Comparison of ENCODE assay signal across 25 cellular contexts in the genomic region with DNA sequence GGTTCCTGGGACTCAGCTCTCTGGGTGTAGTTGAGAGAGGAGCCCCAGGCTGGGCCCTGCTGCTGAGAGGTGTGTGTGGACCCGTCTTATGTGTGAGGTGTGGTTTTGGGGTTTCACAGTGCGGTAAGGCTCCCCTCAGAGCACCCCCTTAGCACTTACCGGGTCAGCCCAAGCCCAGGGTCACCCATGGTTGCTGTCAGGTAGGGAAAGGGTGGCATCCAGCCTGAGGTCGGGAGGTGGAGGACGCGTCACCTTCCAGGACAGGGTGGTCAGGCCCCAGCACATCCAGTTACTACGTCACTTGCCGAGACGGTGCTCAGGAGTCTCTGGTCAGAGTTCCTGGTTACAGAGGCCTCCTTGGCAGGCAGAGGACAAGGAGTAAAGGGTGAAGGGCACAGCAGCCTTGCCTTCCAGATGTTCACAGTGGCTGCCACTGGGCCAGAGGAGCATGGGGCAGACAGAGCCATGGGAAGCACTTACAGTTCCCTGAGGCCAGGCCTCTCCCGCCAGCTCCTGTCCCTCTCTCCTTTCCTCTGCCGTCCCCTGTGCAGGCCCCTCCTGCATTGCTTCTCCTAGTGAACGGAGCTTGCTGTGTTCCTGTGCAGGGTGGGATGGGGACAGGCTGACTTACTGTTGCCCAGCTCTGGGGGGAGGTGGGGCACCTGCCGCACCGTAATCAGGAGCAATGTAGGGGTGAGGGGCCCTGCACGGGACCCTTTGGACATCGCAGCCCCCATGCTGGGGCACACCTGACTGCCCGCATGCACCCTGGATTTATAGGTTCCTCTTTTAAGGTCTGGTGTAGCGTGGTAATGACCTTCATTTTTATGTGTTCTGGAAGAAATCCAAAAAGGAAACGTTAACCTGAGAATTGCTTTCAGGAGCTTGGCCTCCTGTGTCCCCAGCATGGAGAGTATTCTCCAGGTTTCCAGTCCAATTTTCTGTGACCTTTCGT.
DNase-seq lines count a peak whose midpoint lies in the region; ATAC-seq, FAIRE-seq and TF ChIP-seq lines count a peak whose summit lies in the region.
"Had no signal": no experiment of that assay in that cellular context is flagged by ENCODE, and none has a peak within 500 bp of the region (broad histone marks: within the 10 kb centered on the region; RNA-seq: fewer than 3 reads in every experiment).

No MANE protein-coding gene starts in this region.

- no peak for FAIRE-seq in kidney (lab: Jason Lieb, UNC)
- FAIRE-seq in small intestine (lab: Jason Lieb, UNC): no peak
- FAIRE-seq: astrocyte, colon, D721Med had no signal

- H3K4me1 ChIP-seq in OCI-LY1 (ENCODE audit: insufficient read depth, low read length, severe bottlenecking) (peaks cover 53% of the 10 kb centered on the region), kidney (ENCODE audit: control insufficient read depth in 1 of 2, insufficient read depth in 1 of 2, low read depth in 1 of 2, low read length in 2 of 2) (peaks cover 0 to 21% of the 10 kb centered on the region in 2 donors), small intestine (ENCODE audit: control insufficient read depth in 2 of 2, insufficient read depth in 1 of 2, low read depth in 1 of 2, low read length in 1 of 2) (peaks cover 7 to 10% of the 10 kb centered on the region in 2 donors), mammary epithelial cell (ENCODE audit: insufficient read depth, low read length) (no peaks in the 10 kb centered on the region)
- H3K4me1 ChIP-seq: heart left ventricle had no signal

- no TSS peak for BruUV-seq in mammary epithelial cell (replicated peaks; lab: Mats Ljungman, UMichigan)

- H3K9me2 ChIP-seq in OCI-LY1 (ENCODE audit: low read depth, low read length): no peaks in the 10 kb centered on the region

- no peaks in the 10 kb centered on the region for H3K9me3 ChIP-seq in OCI-LY1 (ENCODE audit: low read length)
- H3K9me3 ChIP-seq in kidney (ENCODE audit: control insufficient read depth in 1 of 2, low read length in 2 of 2): no peaks in the 10 kb centered on the region
- H3K9me3 ChIP-seq in small intestine (ENCODE audit: control insufficient read depth, low read depth): no peaks in the 10 kb centered on the region
- H3K9me3 ChIP-seq in mammary epithelial cell (replicated peaks; ENCODE audit: insufficient read depth, low read length): no peaks in the 10 kb centered on the region
- H3K9me3 ChIP-seq: BLaER1 treated with 17β-estradiol and CSF1 and Interleukin-3, amounts not matched to agents 10 nM and 100 nM; heart left ventricle; MG63; prostate gland had no signal

- intact Hi-C loops in kidney (cut with DNase I): no loop called here
- intact Hi-C loops in lower leg skin (cut with DNase I; ENCODE audit: low total_unique reads): no loop called here
- intact Hi-C loops in mammary epithelial cell (cut with micrococcal nuclease): no loop called here

- H3K36me3 ChIP-seq in OCI-LY1 (ENCODE audit: insufficient read depth, low read length) (no peaks in the 10 kb centered on the region), kidney (ENCODE audit: control insufficient read depth in 1 of 2, insufficient read depth in 2 of 2, low read length in 2 of 2) (no peaks in the 10 kb centered on the region), small intestine (ENCODE audit: control insufficient read depth in 2 of 2, insufficient read depth in 2 of 2, low read length in 2 of 2) (peaks cover 0 to 2% of the 10 kb centered on the region in 2 donors), mammary epithelial cell (ENCODE audit: insufficient read depth, low read length) (no peaks in the 10 kb centered on the region)
- H3K36me3 ChIP-seq: MG63, prostate gland, WERI-Rb-1 had no signal

- H3K4me3 ChIP-seq in OCI-LY1 (ENCODE audit: low read depth, low read length, poor library complexity, severe bottlenecking) (no peak overlapping the region), kidney (ENCODE audit: low read length in 2 of 2) (no peak overlapping the region), small intestine (ENCODE audit: low read depth in 1 of 2, low read length in 2 of 2) (no peak overlapping the region), lower leg skin (ENCODE audit: low read depth, poor library complexity, severe bottlenecking) (no peak overlapping the region), mammary epithelial cell (replicated peaks in 1 of 3; ENCODE audit: insufficient read depth in 1 of 3, low read depth in 2 of 3, low read length in 3 of 3) (no peak overlapping the region)
- H3K4me3 ChIP-seq: BLaER1 treated with 17β-estradiol and CSF1 and Interleukin-3, amounts not matched to agents 10 nM and 100 nM; heart left ventricle; MG63; prostate gland had no signal

- no peak for ATAC-seq in GM21786 (IDR thresholded peaks at IDR 0.05; ENCODE audit: unreplicated experiment)
- ATAC-seq: HCT116, heart left ventricle had no signal

- CTCF ChIA-PET in mammary epithelial cell (lab: Charles Lee; ENCODE audit: low non-redundant PET): no interaction called here

- in situ Hi-C loops in mammary epithelial cell (cut with MboI; ENCODE audit: low sequenced_read_pairs in 2 of 2): no loop called here

- H4K20me1 ChIP-seq in OCI-LY1 (ENCODE audit: insufficient read depth, low read length) (no peaks in the 10 kb centered on the region), mammary epithelial cell (ENCODE audit: insufficient read depth, low read length) (no peaks in the 10 kb centered on the region)

- dilution Hi-C loops in mammary epithelial cell (cut with HindIII; ENCODE audit: low sequenced_read_pairs): loop anchor here (5.0 kb wide), 1 partner anchor 41 kb away; no protein-coding TSS in a partner anchor

- H3K27me3 ChIP-seq in OCI-LY1 (ENCODE audit: insufficient read depth, low read length) (no peaks in the 10 kb centered on the region), small intestine (ENCODE audit: control insufficient read depth in 2 of 2, insufficient read depth in 2 of 2, low read length in 2 of 2) (no peaks in the 10 kb centered on the region), mammary epithelial cell (ENCODE audit: insufficient read depth, low read length) (no peaks in the 10 kb centered on the region)
- H3K27me3 ChIP-seq: BLaER1 treated with 17β-estradiol and CSF1 and Interleukin-3, amounts not matched to agents 10 nM and 100 nM; heart left ventricle; MG63 had no signal

- DNase-seq in NOMO-1 treated with DMSO at 0.1 percent for 48 hours (lab: John Stamatoyannopoulos, UW; ENCODE audit: unreplicated experiment) (peak; percentile 0), NOMO-1 treated with dmso at 0.1 percent for 144 hours (lab: John Stamatoyannopoulos, UW; ENCODE audit: unreplicated experiment) (no peak), kidney (peak; percentile 63), small intestine (peak; percentile 15), lower leg skin (ENCODE audit: low spot score in 2 of 2) (no peak), mammary epithelial cell (no peak)
- DNase-seq: activated CD4-positive, alpha-beta T cell treated with anti-CD3 and anti-CD28 coated beads, Interleukin-2, amount 50 U/mL, for 4 hours; activated naive CD4-positive, alpha-beta T cell treated with anti-CD3 and anti-CD28 coated beads, Interleukin-2, amount 50 U/mL, for 16 hours; activated T-cell treated with anti-CD3 and anti-CD28 coated beads, Interleukin-2, amount 50 U/mL, for 24 hours; MG63; NCI-H146; NCI-H226; SHP77 treated with DMSO at 0.1 percent for 48 hours; stimulated activated CD8-positive, alpha-beta memory T cell treated with anti-CD3 and anti-CD28 coated beads, Interleukin-4, amount 100 ng/mL, for 48 hours; T-helper 1 cell; WERI-Rb-1 had no signal

- H3K9ac ChIP-seq in OCI-LY1 (ENCODE audit: low read length): no peak overlapping the region; the same call in 1 of the 2 replicates
- H3K9ac ChIP-seq in kidney (ENCODE audit: low read length in 2 of 2): no peak overlapping the region
- H3K9ac ChIP-seq in mammary epithelial cell (ENCODE audit: insufficient read depth, low read length): no peak overlapping the region
- H3K9ac ChIP-seq: BLaER1 treated with 17β-estradiol and CSF1 and Interleukin-3, amounts not matched to agents 10 nM and 100 nM had no signal

- H3K27ac ChIP-seq in OCI-LY1 (ENCODE audit: low read depth, low read length, poor library complexity, severe bottlenecking) (peak overlapping the region; percentile 64), kidney (ENCODE audit: low read depth in 2 of 2, low read length in 2 of 2) (peak overlapping the region; percentile 51 to 71), small intestine (ENCODE audit: low read depth in 1 of 2, low read length in 1 of 2) (no peak overlapping the region), mammary epithelial cell (ENCODE audit: insufficient read depth, low read depth, low read length) (no peak overlapping the region)
- H3K27ac ChIP-seq: BLaER1 treated with 17β-estradiol and CSF1 and Interleukin-3, amounts not matched to agents 10 nM and 100 nM; heart left ventricle; prostate gland; WERI-Rb-1 had no signal

- TF ChIP-seq POLR2A in lower leg skin (IDR thresholded peaks at IDR 0.05): no peak

- H3K4me2 ChIP-seq in OCI-LY1 (ENCODE audit: low read length) (peak overlapping the region; percentile 29; the same call in 1 of the 2 replicates), mammary epithelial cell (ENCODE audit: insufficient read depth, low read depth, low read length) (no peak overlapping the region)
- H3K4me2 ChIP-seq: BLaER1 treated with 17β-estradiol and CSF1 and Interleukin-3, amounts not matched to agents 10 nM and 100 nM had no signal

- 68 to 73% (median 71%) methylated on average over 19 to 20 of the region's 20 CpGs for WGBS in small intestine, 3 donors
- WGBS in lower leg skin, 2 donors: 84% methylated on average over 20 of the region's 20 CpGs
- 90% methylated on average over 19 of the region's 20 CpGs for WGBS in mammary epithelial cell (ENCODE audit: low coverage, missing lambda C conversion rate)

- TF ChIP-seq CTCF in OCI-LY1 (IDR thresholded peaks at IDR 0.05; ENCODE audit: low read length) (no peak), kidney (IDR thresholded peaks at IDR 0.05; ENCODE audit: borderline replicate concordance, extremely low read depth, insufficient read depth) (no peak), lower leg skin (IDR thresholded peaks at IDR 0.05) (no peak), mammary epithelial cell (conservative IDR thresholded peaks at IDR 0.05 in 1 of 2, IDR thresholded peaks at IDR 0.05 in 1 of 2; ENCODE audit: extremely low read depth in 1 of 2, insufficient read depth in 1 of 2, low read depth in 1 of 2, low read length in 2 of 2) (no peak)

- H2AFZ ChIP-seq in OCI-LY1 (ENCODE audit: low read length) (no peak overlapping the region), mammary epithelial cell (ENCODE audit: low read depth, low read length) (no peak overlapping the region)

- 0 out of 2 replicates have a peak, but pooled peaks cover 6% of the 10 kb centered on the region for H3F3A ChIP-seq in OCI-LY1 (ENCODE audit: insufficient read depth, low read length)

- no peaks in the 10 kb centered on the region for H3K79me2 ChIP-seq in OCI-LY1 (ENCODE audit: insufficient read depth, low read length)
- no peaks in the 10 kb centered on the region for H3K79me2 ChIP-seq in mammary epithelial cell (ENCODE audit: insufficient read depth, low read length)

Comparison
In these comparisons a context has a peak if more than half of its experiments do, and no peak if none do; other contexts are left out.
1. DNase-seq: peak in NOMO-1 treated with DMSO at 0.1 percent for 48 hours (single experiment), kidney (single experiment) and small intestine (single experiment); none in NOMO-1 treated with dmso at 0.1 percent for 144 hours (single experiment), lower leg skin (0 of 2) and mammary epithelial cell (single experiment).
2. H3K27ac ChIP-seq: peak in OCI-LY1 (single experiment) and kidney (2 of 2); none in small intestine (0 of 2) and mammary epithelial cell (single experiment).